Comparison of ENCODE assay signal across 21 cellular contexts in genomic region chr12:109524466-109525278, GRCh38.
"Had no signal": no experiment of that assay in that cellular context is flagged by ENCODE, and none has a peak within 500 bp of the region (broad histone marks: within the 10 kb centered on the region; RNA-seq: fewer than 3 reads in every experiment).

No MANE protein-coding gene starts in this region.

- ATAC-seq: activated CD8-positive, alpha-beta memory T cell treated with anti-CD3 and anti-CD28 coated beads, Interleukin-2, amount 10 ng/mL, durations not matched to agents 7 days and 5 days; activated T-helper 17 cell treated with anti-CD3 and anti-CD28 coated beads, Interleukin-2, amount 50 U/mL, for 72 hours; left lobe of liver; mucosa of descending colon; stimulated activated naive B cell treated with anti-CD40 and anti-IgM and Interleukin-4, amounts not matched to agents 10 μg/mL and 1 μg/mL and 100 μg/mL, for 72 hours had no signal

- H3K4me3 Mint-ChIP-seq: activated CD4-positive, alpha-beta memory T cell treated with anti-CD3 and anti-CD28 coated beads, Interleukin-2, amount 10 ng/mL, durations not matched to agents 7 days and 5 days; activated CD8-positive, alpha-beta memory T cell treated with anti-CD3 and anti-CD28 coated beads, Interleukin-2, amount 10 ng/mL, durations not matched to agents 7 days and 5 days; activated naive CD4-positive, alpha-beta T cell treated with anti-CD3 and anti-CD28 coated beads for 36 hours; activated T-helper 17 cell treated with anti-CD3 and anti-CD28 coated beads, Interleukin-2, amount 50 U/mL, for 72 hours; central memory CD8-positive, alpha-beta T cell; naive B cell; stimulated activated naive B cell treated with anti-CD40 and anti-IgM and Interleukin-4, amounts not matched to agents 10 μg/mL and 1 μg/mL and 100 μg/mL, for 72 hours; T-helper 2 cell treated with Interferon-gamma antibody and Interleukin-4, amounts not matched to agents 5 μg/mL and 100 μg/mL, for 36 hours had no signal

- H3K9me3 ChIP-seq: colonic mucosa, mucosa of descending colon, neutrophil, spleen, thyroid gland had no signal

- H3K4me3 ChIP-seq: colonic mucosa, mucosa of descending colon, spleen, thyroid gland had no signal

- H3K27me3 ChIP-seq: colonic mucosa, neutrophil, spleen, thyroid gland had no signal

- H3K27ac Mint-ChIP-seq: activated CD4-positive, alpha-beta memory T cell treated with anti-CD3 and anti-CD28 coated beads, Interleukin-2, amount 10 ng/mL, durations not matched to agents 7 days and 5 days; activated CD8-positive, alpha-beta memory T cell treated with anti-CD3 and anti-CD28 coated beads, Interleukin-2, amount 10 ng/mL, durations not matched to agents 7 days and 5 days; activated naive CD4-positive, alpha-beta T cell treated with anti-CD3 and anti-CD28 coated beads for 36 hours; activated T-helper 17 cell treated with anti-CD3 and anti-CD28 coated beads, Interleukin-2, amount 50 U/mL, for 72 hours; T-helper 2 cell treated with Interferon-gamma antibody and Interleukin-4, amounts not matched to agents 5 μg/mL and 100 μg/mL, for 36 hours had no signal

- H3K27ac ChIP-seq: colonic mucosa, neutrophil, spleen, thyroid gland had no signal

- DNase-seq: activated CD4-positive, alpha-beta memory T cell treated with anti-CD3 and anti-CD28 coated beads, Interleukin-2, amount 10 ng/mL, durations not matched to agents 7 days and 5 days; activated CD4-positive, alpha-beta T cell treated with anti-CD3 and anti-CD28 coated beads for 48 hours; activated CD4-positive, CD25-positive, alpha-beta regulatory T cell; activated CD8-positive, alpha-beta memory T cell treated with anti-CD3 and anti-CD28 coated beads, Interleukin-2, amount 10 ng/mL, durations not matched to agents 7 days and 5 days; activated naive CD4-positive, alpha-beta T cell treated with anti-CD3 and anti-CD28 coated beads for 36 hours; colonic mucosa; erythroblast; foreskin melanocyte; glutamatergic neuron; hypothalamus; naive B cell; spleen; stimulated activated naive B cell treated with anti-CD40 and anti-IgM and Interleukin-4, amounts not matched to agents 10 μg/mL and 1 μg/mL and 100 μg/mL, for 72 hours; thyroid gland had no signal

- H3K9me3 Mint-ChIP-seq: activated CD4-positive, alpha-beta memory T cell treated with anti-CD3 and anti-CD28 coated beads, Interleukin-2, amount 10 ng/mL, durations not matched to agents 7 days and 5 days; activated naive CD4-positive, alpha-beta T cell treated with anti-CD3 and anti-CD28 coated beads for 36 hours; activated T-helper 17 cell treated with anti-CD3 and anti-CD28 coated beads, Interleukin-2, amount 50 U/mL, for 72 hours; brain; central memory CD8-positive, alpha-beta T cell; naive B cell; stimulated activated naive B cell treated with anti-CD40 and anti-IgM and Interleukin-4, amounts not matched to agents 10 μg/mL and 1 μg/mL and 100 μg/mL, for 72 hours; T-helper 2 cell treated with Interferon-gamma antibody and Interleukin-4, amounts not matched to agents 5 μg/mL and 100 μg/mL, for 36 hours had no signal

- H3K27me3 Mint-ChIP-seq: activated CD4-positive, alpha-beta memory T cell treated with anti-CD3 and anti-CD28 coated beads, Interleukin-2, amount 10 ng/mL, durations not matched to agents 7 days and 5 days; activated CD8-positive, alpha-beta memory T cell treated with anti-CD3 and anti-CD28 coated beads, Interleukin-2, amount 10 ng/mL, durations not matched to agents 7 days and 5 days; activated T-helper 17 cell treated with anti-CD3 and anti-CD28 coated beads, Interleukin-2, amount 50 U/mL, for 72 hours; brain; central memory CD8-positive, alpha-beta T cell; naive B cell; stimulated activated naive B cell treated with anti-CD40 and anti-IgM and Interleukin-4, amounts not matched to agents 10 μg/mL and 1 μg/mL and 100 μg/mL, for 72 hours had no signal

- H3K4me1 Mint-ChIP-seq: activated CD4-positive, alpha-beta memory T cell treated with anti-CD3 and anti-CD28 coated beads, Interleukin-2, amount 10 ng/mL, durations not matched to agents 7 days and 5 days; activated CD8-positive, alpha-beta memory T cell treated with anti-CD3 and anti-CD28 coated beads, Interleukin-2, amount 10 ng/mL, durations not matched to agents 7 days and 5 days; activated T-helper 17 cell treated with anti-CD3 and anti-CD28 coated beads, Interleukin-2, amount 50 U/mL, for 72 hours; central memory CD8-positive, alpha-beta T cell; naive B cell; stimulated activated naive B cell treated with anti-CD40 and anti-IgM and Interleukin-4, amounts not matched to agents 10 μg/mL and 1 μg/mL and 100 μg/mL, for 72 hours had no signal

- H3K4me1 ChIP-seq: colonic mucosa, spleen, thyroid gland had no signal
